8 cellular contexts compared by ENCODE assay signal in genomic region chr13:76887070-76887563, GRCh38. TPM values are rescaled to one million over a fixed set of nuclear protein-coding genes. Genes with fewer than 3 reads are reported as not detected.
DNase-seq lines count a peak whose midpoint lies in the region; ATAC-seq and TF ChIP-seq lines count a peak whose summit lies in the region.

No MANE protein-coding gene starts in this region.

- H3K36me3 Mint-ChIP-seq in CD8-positive, alpha-beta T cell: no peaks in the 10 kb centered on the region
- H3K36me3 Mint-ChIP-seq in neural crest cell (ENCODE audit: low read depth): no peaks in the 10 kb centered on the region

- no peak for DNase-seq in CD8-positive, alpha-beta T cell
- DNase-seq in RWPE2 (ENCODE audit: low spot score) (no peak), esophagus muscularis mucosa (ENCODE audit: extremely low spot score) (no peak), neural crest cell (ENCODE audit: low read depth, low spot score) (peak; percentile 11), NCI-H446 (lab: John Stamatoyannopoulos, UW) (no peak), COR-L47 (lab: John Stamatoyannopoulos, UW) (no peak)
- DNase-seq in stimulated activated naive CD4-positive, alpha-beta T cell treated with Interleukin-2 at 50 U/mL for 16 hours (lab: John Stamatoyannopoulos, UW): no peak

- no peak for TF ChIP-seq POLR2A in esophagus muscularis mucosa (IDR thresholded peaks at IDR 0.05; ENCODE audit: low read depth)

- H3K9me3 Mint-ChIP-seq in CD8-positive, alpha-beta T cell: no peaks in the 10 kb centered on the region
- H3K9me3 Mint-ChIP-seq in neural crest cell: no peaks in the 10 kb centered on the region

- H3K27ac ChIP-seq in CD8-positive, alpha-beta T cell (ENCODE audit: low read depth, low read length): no peak overlapping the region
- H3K27ac ChIP-seq in RWPE2 (ENCODE audit: poor library complexity, severe bottlenecking) (peak overlapping the region; percentile 94), esophagus muscularis mucosa (replicated peaks in 1 of 4) (peak overlapping the region; percentile 90 to 97 (median 94))

- no peak for ATAC-seq in CD8-positive, alpha-beta T cell
- ATAC-seq in RWPE2 (ENCODE audit: low read depth) (no peak), GM21360 (IDR thresholded peaks at IDR 0.05; ENCODE audit: unreplicated experiment) (no peak)

- peak overlapping the region; percentile 86 for H3K4me3 Mint-ChIP-seq in CD8-positive, alpha-beta T cell
- peak overlapping the region; percentile 90 for H3K4me3 Mint-ChIP-seq in neural crest cell

- H3K27me3 ChIP-seq in CD8-positive, alpha-beta T cell (ENCODE audit: insufficient read depth, low read length): no peaks in the 10 kb centered on the region
- H3K27me3 ChIP-seq in RWPE2 (ENCODE audit: insufficient read depth, poor library complexity, severe bottlenecking) (no peaks in the 10 kb centered on the region), esophagus muscularis mucosa (no peaks in the 10 kb centered on the region)

- peaks cover 25% of the 10 kb centered on the region for H3K4me1 ChIP-seq in CD8-positive, alpha-beta T cell (ENCODE audit: insufficient read depth, low read length)
- H3K4me1 ChIP-seq in RWPE2 (ENCODE audit: insufficient read depth, poor library complexity, severe bottlenecking) (peaks cover 60% of the 10 kb centered on the region), esophagus muscularis mucosa (peaks cover 5 to 43% (median 36%) of the 10 kb centered on the region in 4 donors)

- H3K4me3 ChIP-seq in CD8-positive, alpha-beta T cell (ENCODE audit: low read depth, low read length): peak overlapping the region; percentile 82
- H3K4me3 ChIP-seq in RWPE2 (ENCODE audit: severe bottlenecking) (peak overlapping the region; percentile 53), esophagus muscularis mucosa (peak overlapping the region; percentile 83 to 95 (median 89))

- POLR2A ChIA-PET in CD8-positive, alpha-beta T cell (lab: Charles Lee): interaction anchor here (0.6 to 2.1 kb wide), 3 partner anchors 148 to 1126 kb away, joined by 3 to 7 read pairs (median 4); no protein-coding TSS in a partner anchor

- H3K27me3 Mint-ChIP-seq in CD8-positive, alpha-beta T cell (ENCODE audit: low read depth): peaks cover 12% of the 10 kb centered on the region
- H3K27me3 Mint-ChIP-seq in neural crest cell (ENCODE audit: low read depth): peaks cover 78% of the 10 kb centered on the region

- H3K27ac Mint-ChIP-seq in CD8-positive, alpha-beta T cell: no peak overlapping the region
- H3K27ac Mint-ChIP-seq in neural crest cell (ENCODE audit: unreplicated experiment): no peak overlapping the region

- H3K36me3 ChIP-seq in CD8-positive, alpha-beta T cell (ENCODE audit: insufficient read depth, low read length): no peaks in the 10 kb centered on the region
- peaks cover 3% of the 10 kb centered on the region; the same call in 1 of the 2 replicates for H3K36me3 ChIP-seq in RWPE2 (ENCODE audit: low read depth)
- H3K36me3 ChIP-seq in esophagus muscularis mucosa: no peaks in the 10 kb centered on the region

- WGBS in esophagus muscularis mucosa: 15% methylated on average over 20 of the region's 20 CpGs

- peaks cover 24% of the 10 kb centered on the region for H3K4me1 Mint-ChIP-seq in CD8-positive, alpha-beta T cell (ENCODE audit: low read depth)
- H3K4me1 Mint-ChIP-seq in neural crest cell: peaks cover 22% of the 10 kb centered on the region

- no peak for TF ChIP-seq CTCF in CD8-positive, alpha-beta T cell (IDR thresholded peaks at IDR 0.05)
- no peak for TF ChIP-seq CTCF in RWPE2 (IDR thresholded peaks at IDR 0.05; ENCODE audit: poor library complexity, severe bottlenecking)
- TF ChIP-seq CTCF in esophagus muscularis mucosa (IDR thresholded peaks at IDR 0.05): no peak
- TF ChIP-seq CTCF in neural crest cell (conservative IDR thresholded peaks at IDR 0.05): no peak

- no peaks in the 10 kb centered on the region for H3K9me3 ChIP-seq in CD8-positive, alpha-beta T cell (ENCODE audit: low read length)
- H3K9me3 ChIP-seq in RWPE2 (ENCODE audit: severe bottlenecking) (no peaks in the 10 kb centered on the region), esophagus muscularis mucosa (no peaks in the 10 kb centered on the region)

- intact Hi-C loops in CD8-positive, alpha-beta T cell (cut with DNase I, micrococcal nuclease): loop anchor here (2.0 to 10.0 kb wide), 9 partner anchors 106 to 1352 kb away; partner anchors contain the start of genes SLAIN1 (in 2 of the 2), CLN5 (in 1 of the 2), COMMD6 (in 1 of the 2) and FBXL3 (in 1 of the 2)
- intact Hi-C loops in esophagus muscularis mucosa (cut with DNase I): loop anchor here (5.0 kb wide), 2 partner anchors 220 to 1015 kb away; no protein-coding TSS in a partner anchor

- CTCF ChIA-PET in CD8-positive, alpha-beta T cell (lab: Charles Lee): interaction anchor here (1.4 to 6.1 kb wide), 4 partner anchors 12 to 221 kb away, joined by 3 to 33 read pairs (median 4); no protein-coding TSS in a partner anchor

- TF ChIP-seq EP300 in esophagus muscularis mucosa (IDR thresholded peaks at IDR 0.05): no peak

RNA-seq across cellular contexts. Expression of gene KCTD12, which starts 0.9 kb away (rescaled TPM):
- 1 to 10 TPM; 2.4 to 2.6 TPM for total RNA-seq in CD8-positive, alpha-beta T cell
- 100 to 1,000 TPM; 112 to 169 (median 148) TPM for total RNA-seq in esophagus muscularis mucosa
- total RNA-seq in neural crest cell: 7.4 and 8.6 TPM in 2 replicates

Comparison
In these comparisons a context has a peak if more than half of its experiments do, and no peak if none do; other contexts are left out.
1. RNA of gene KCTD12, which starts 0.9 kb away (total RNA-seq): 112 to 169 TPM in esophagus muscularis mucosa; 7.4 to 8.6 TPM in neural crest cell and 2.4 to 2.6 TPM in CD8-positive, alpha-beta T cell; every median in the first group is over 10 times any median in the second.
2. Peak in every context shown above with its lines, with median percentiles within 50 percentile points of each other: H3K4me3 ChIP-seq.